ENCODE assay signal across 28 cellular contexts in genomic region chr6:84912472-84913143, GRCh38.
"Had no signal": no experiment of that assay in that cellular context is flagged by ENCODE, and none has a peak within 500 bp of the region (broad histone marks: within the 10 kb centered on the region; RNA-seq: fewer than 3 reads in every experiment).

No MANE protein-coding gene starts in this region.

- H3K36me3 ChIP-seq: colonic mucosa, gastrocnemius medialis, left ventricle myocardium inferior, prostate gland, suprapubic skin, transverse colon had no signal

- H3K4me2 ChIP-seq: hepatocyte, smooth muscle cell had no signal

- H2AFZ ChIP-seq: hepatocyte, parathyroid adenoma had no signal

- H3K9ac ChIP-seq: parathyroid adenoma had no signal

- ATAC-seq: esophagus mucosa; gastrocnemius medialis; mucosa of descending colon; natural killer cell treated with Interleukin-12 subunit alpha and Interleukin-12 subunit beta and Interleukin-15 and Interleukin-18, amount 100 ng/mL, for 72 hours; right cardiac atrium; stimulated activated naive CD8-positive, alpha-beta T cell treated with anti-CD3 and anti-CD28 coated beads, Interleukin-15, amount 100 ng/mL, for 72 hours had no signal

- H3K27ac ChIP-seq: colonic mucosa, epithelial cell of prostate, gastrocnemius medialis, hepatocyte, left ventricle myocardium inferior, parathyroid adenoma, prostate gland, suprapubic skin, transverse colon had no signal

- H3K4me3 ChIP-seq: colonic mucosa, gastrocnemius medialis, hepatocyte, left ventricle myocardium inferior, lung, mucosa of descending colon, prostate gland, smooth muscle cell, suprapubic skin, transverse colon had no signal

- H3K9me3 ChIP-seq: colonic mucosa, gastrocnemius medialis, left ventricle myocardium inferior, mucosa of descending colon, prostate gland, suprapubic skin, transverse colon had no signal

- H3K27me3 ChIP-seq: colonic mucosa, gastrocnemius medialis, hepatocyte, suprapubic skin, transverse colon had no signal

- H3K4me1 ChIP-seq: colonic mucosa, left ventricle myocardium inferior, parathyroid adenoma, prostate gland, suprapubic skin, transverse colon had no signal

- DNase-seq: colonic mucosa; effector CD8-positive, alpha-beta T cell; endodermal cell; foreskin fibroblast; gastrocnemius medialis; head of caudate nucleus; kidney; left ventricle myocardium inferior; mucosa of descending colon; naive B cell; occipital lobe; stimulated activated CD4-positive, alpha-beta T cell treated with anti-CD3 and anti-CD28 coated beads, Interleukin-12 subunit alpha, Interleukin-12 subunit beta, amount 100 ng/mL, for 4 hours; stimulated activated CD4-positive, alpha-beta T cell treated with anti-CD3 and anti-CD28 coated beads, Interleukin-1b, Interleukin-23, amount 100 ng/mL, for 48 hours; stimulated activated CD4-positive, alpha-beta T cell treated with anti-CD3 and anti-CD28 coated beads, Interleukin-4, amount 100 ng/mL, for 1 hour; stimulated activated CD8-positive, alpha-beta memory T cell treated with anti-CD3 and anti-CD28 coated beads, Interleukin-4, amount 100 ng/mL, for 48 hours; stimulated activated naive CD4-positive, alpha-beta T cell; stimulated activated naive CD8-positive, alpha-beta T cell treated with anti-CD3 and anti-CD28 coated beads, Interleukin-15, amount 100 ng/mL, for 72 hours; transverse colon had no signal

- FAIRE-seq: kidney had no signal
